ENCODE assay signal across 11 cellular contexts in the genomic region with DNA sequence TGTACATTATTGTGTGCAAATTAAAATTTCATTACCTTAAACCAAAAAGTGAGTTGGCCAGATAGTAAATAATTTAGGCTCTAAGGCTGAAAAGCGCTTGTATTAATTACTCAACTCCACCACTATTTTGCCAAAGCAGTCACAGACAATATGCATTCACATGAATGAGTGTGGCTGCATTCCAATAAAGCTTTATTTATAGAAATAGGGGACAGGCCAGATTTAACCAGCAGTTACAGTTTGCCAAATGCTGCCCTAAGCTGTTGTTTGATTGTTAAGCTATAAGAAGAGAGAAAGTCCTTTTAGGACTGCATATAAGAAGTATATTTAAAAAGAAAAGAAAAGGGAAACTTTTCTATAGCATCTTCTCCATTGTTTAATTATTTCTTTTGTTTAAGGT.
"Had no signal": no experiment of that assay in that cellular context is flagged by ENCODE, and none has a peak within 500 bp of the region (broad histone marks: within the 10 kb centered on the region; RNA-seq: fewer than 3 reads in every experiment).

No MANE protein-coding gene starts in this region.

- H3K9me3 ChIP-seq: colonic mucosa, esophagus squamous epithelium, neutrophil had no signal

- H3K4me1 Mint-ChIP-seq: central memory CD8-positive, alpha-beta T cell; immature natural killer cell; naive thymus-derived CD8-positive, alpha-beta T cell had no signal

- H3K36me3 Mint-ChIP-seq: immature natural killer cell; naive thymus-derived CD8-positive, alpha-beta T cell had no signal

- ATAC-seq: naive thymus-derived CD8-positive, alpha-beta T cell had no signal

- H3K27ac Mint-ChIP-seq: immature natural killer cell; naive thymus-derived CD8-positive, alpha-beta T cell had no signal

- H3K27ac ChIP-seq: colonic mucosa, esophagus squamous epithelium, neutrophil had no signal

- H3K27me3 ChIP-seq: colonic mucosa, esophagus squamous epithelium, neutrophil had no signal

- H3K4me3 ChIP-seq: colonic mucosa, esophagus squamous epithelium, smooth muscle cell had no signal

- H3K4me2 ChIP-seq: smooth muscle cell had no signal

- H3K4me1 ChIP-seq: colonic mucosa, esophagus squamous epithelium had no signal

- H3K36me3 ChIP-seq: colonic mucosa, esophagus squamous epithelium, neutrophil had no signal

- H3K4me3 Mint-ChIP-seq: central memory CD8-positive, alpha-beta T cell; immature natural killer cell; naive thymus-derived CD8-positive, alpha-beta T cell had no signal

- DNase-seq: colonic mucosa; dermis blood vessel endothelial cell; esophagus squamous epithelium; immature natural killer cell; naive thymus-derived CD8-positive, alpha-beta T cell; posterior cingulate gyrus; stimulated activated CD4-positive, alpha-beta T cell treated with anti-CD3 and anti-CD28 coated beads, Interleukin-2, amount 100 ng/mL, for 48 hours; stimulated activated naive CD4-positive, alpha-beta T cell treated with Interleukin-2 at 50 U/mL for 16 hours had no signal

- H3K9me3 Mint-ChIP-seq: central memory CD8-positive, alpha-beta T cell had no signal
